In the genomic region with DNA sequence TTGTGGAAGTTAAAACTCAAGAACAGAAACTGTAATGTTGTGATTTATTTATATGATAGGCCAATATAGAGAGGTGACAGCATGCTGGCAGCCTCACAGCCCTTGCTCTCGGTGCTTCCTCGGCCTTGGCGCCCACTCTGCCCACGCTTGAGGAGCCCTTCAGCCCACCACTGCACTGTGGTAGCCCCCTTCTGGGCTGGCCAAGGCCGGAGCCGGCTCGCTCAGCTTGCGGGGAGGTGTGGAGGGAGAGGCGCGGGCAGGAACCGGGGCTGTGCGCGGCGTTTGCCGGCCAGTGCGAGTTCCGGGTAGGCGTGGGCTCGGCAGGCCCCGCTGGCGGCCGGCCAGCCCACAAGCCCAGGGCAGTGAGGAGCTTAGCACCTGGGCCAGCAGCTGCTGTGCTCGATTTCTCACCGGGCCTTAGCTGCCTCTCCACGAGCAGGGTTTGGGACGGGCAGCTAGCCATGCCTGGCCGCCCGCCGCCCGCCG, we compare ENCODE assay signal across 8 cellular contexts.
DNase-seq lines count a peak whose midpoint lies in the region; ATAC-seq and TF ChIP-seq lines count a peak whose summit lies in the region.

No MANE protein-coding gene starts in this region.

- H3K9me3 ChIP-seq in HEK293 (ENCODE audit: control insufficient read depth, insufficient read depth, low read depth, low read length) (no peaks in the 10 kb centered on the region), lower lobe of right lung (no peaks in the 10 kb centered on the region), vagina (no peaks in the 10 kb centered on the region)

- TF ChIP-seq POLR2A in vagina (IDR thresholded peaks at IDR 0.05): no peak

- no peak for TF ChIP-seq CTCF in HEK293 (tag by site-specific recombination; IDR thresholded peaks at IDR 0.05)
- no peak for TF ChIP-seq CTCF in lower lobe of right lung (IDR thresholded peaks at IDR 0.05)
- no peak for TF ChIP-seq CTCF in vagina (IDR thresholded peaks at IDR 0.05)

- POLR2A ChIA-PET in HEK293 (lab: Yijun Ruan, JAX): interaction anchor here (1.5 kb wide), 1 partner anchor 65 kb away, joined by 3 read pairs; a partner anchor contains a TSS

- DNase-seq in DMS53 (lab: John Stamatoyannopoulos, UW) (peak; percentile 88), NCI-H69 (lab: John Stamatoyannopoulos, UW) (peak; percentile 79), cerebellum (ENCODE audit: low spot score) (peak; percentile 2), lower lobe of right lung (peak; percentile 65), vagina (ENCODE audit: extremely low spot score in 2 of 2) (no peak), NAMALWA (ENCODE audit: low spot score) (no peak)

- CTCF ChIA-PET in HEK293 (lab: Yijun Ruan, JAX): interaction anchor here (0.8 kb wide), 1 partner anchor 61 kb away, joined by 3 read pairs; no protein-coding TSS in a partner anchor

- H3K27ac ChIP-seq in HEK293 (ENCODE audit: extremely low read depth, low read depth, low read length) (no peak overlapping the region), lower lobe of right lung (no peak overlapping the region), vagina (no peak overlapping the region)

- H3K4me3 ChIP-seq in HEK293 (ENCODE audit: low read depth, low read length) (peak overlapping the region; percentile 56), lower lobe of right lung (peak overlapping the region; percentile 50), vagina (peak overlapping the region; percentile 36 to 39)

- H3K36me3 ChIP-seq in HEK293 (ENCODE audit: control insufficient read depth in 2 of 2, insufficient read depth in 1 of 2, low read length in 2 of 2) (no peaks in the 10 kb centered on the region), lower lobe of right lung (no peaks in the 10 kb centered on the region), vagina (no peaks in the 10 kb centered on the region)

- H3K4me1 ChIP-seq in HEK293 (ENCODE audit: control insufficient read depth, insufficient read depth, low read length) (no peaks in the 10 kb centered on the region), lower lobe of right lung (no peaks in the 10 kb centered on the region), vagina (no peaks in the 10 kb centered on the region)

- H3K27me3 ChIP-seq in lower lobe of right lung (ENCODE audit: low read depth): peaks cover 33% of the 10 kb centered on the region
- no peaks in the 10 kb centered on the region for H3K27me3 ChIP-seq in vagina

- ATAC-seq in lower lobe of right lung: peak; percentile 76 to 85
- ATAC-seq in GM21367 (IDR thresholded peaks at IDR 0.05; ENCODE audit: unreplicated experiment): no peak

- intact Hi-C loops in lower lobe of right lung (cut with DNase I) (no loop called here), vagina (cut with DNase I) (no loop called here)

TF ChIP-seq in HEK293, 187 proteins besides CTCF, POLR2A, EP300 and RAD21 (continues in another document):
- TF ChIP-seq ZNF302 (tag by site-specific recombination; IDR thresholded peaks at IDR 0.05; ENCODE audit: low read depth): no peak
- no peak for TF ChIP-seq ZNF121 (tag by site-specific recombination; IDR thresholded peaks at IDR 0.05)
- no peak for TF ChIP-seq ZNF324 (tag by site-specific recombination; IDR thresholded peaks at IDR 0.05)
- no peak for TF ChIP-seq ZNF211 (tag by site-specific recombination; IDR thresholded peaks at IDR 0.05; ENCODE audit: low read depth)
- peak; percentile 95 for TF ChIP-seq ZBTB8A (tag by site-specific recombination; IDR thresholded peaks at IDR 0.05)
- TF ChIP-seq, protein P1, sequence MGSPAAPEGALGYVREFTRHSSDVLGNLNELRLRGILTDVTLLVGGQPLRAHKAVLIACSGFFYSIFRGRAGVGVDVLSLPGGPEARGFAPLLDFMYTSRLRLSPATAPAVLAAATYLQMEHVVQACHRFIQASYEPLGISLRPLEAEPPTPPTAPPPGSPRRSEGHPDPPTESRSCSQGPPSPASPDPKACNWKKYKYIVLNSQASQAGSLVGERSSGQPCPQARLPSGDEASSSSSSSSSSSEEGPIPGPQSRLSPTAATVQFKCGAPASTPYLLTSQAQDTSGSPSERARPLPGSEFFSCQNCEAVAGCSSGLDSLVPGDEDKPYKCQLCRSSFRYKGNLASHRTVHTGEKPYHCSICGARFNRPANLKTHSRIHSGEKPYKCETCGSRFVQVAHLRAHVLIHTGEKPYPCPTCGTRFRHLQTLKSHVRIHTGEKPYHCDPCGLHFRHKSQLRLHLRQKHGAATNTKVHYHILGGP (tag by site-specific recombination; IDR thresholded peaks at IDR 0.05): no peak
- TF ChIP-seq, protein P2, sequence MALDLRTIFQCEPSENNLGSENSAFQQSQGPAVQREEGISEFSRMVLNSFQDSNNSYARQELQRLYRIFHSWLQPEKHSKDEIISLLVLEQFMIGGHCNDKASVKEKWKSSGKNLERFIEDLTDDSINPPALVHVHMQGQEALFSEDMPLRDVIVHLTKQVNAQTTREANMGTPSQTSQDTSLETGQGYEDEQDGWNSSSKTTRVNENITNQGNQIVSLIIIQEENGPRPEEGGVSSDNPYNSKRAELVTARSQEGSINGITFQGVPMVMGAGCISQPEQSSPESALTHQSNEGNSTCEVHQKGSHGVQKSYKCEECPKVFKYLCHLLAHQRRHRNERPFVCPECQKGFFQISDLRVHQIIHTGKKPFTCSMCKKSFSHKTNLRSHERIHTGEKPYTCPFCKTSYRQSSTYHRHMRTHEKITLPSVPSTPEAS (tag by site-specific recombination; IDR thresholded peaks at IDR 0.05): no peak
- no peak for TF ChIP-seq GLI2 (tag by site-specific recombination; IDR thresholded peaks at IDR 0.05; ENCODE audit: borderline replicate concordance, low read depth)
- TF ChIP-seq ZBTB17 (tag by site-specific recombination; IDR thresholded peaks at IDR 0.05): peak; percentile 80
- TF ChIP-seq, protein P3, sequence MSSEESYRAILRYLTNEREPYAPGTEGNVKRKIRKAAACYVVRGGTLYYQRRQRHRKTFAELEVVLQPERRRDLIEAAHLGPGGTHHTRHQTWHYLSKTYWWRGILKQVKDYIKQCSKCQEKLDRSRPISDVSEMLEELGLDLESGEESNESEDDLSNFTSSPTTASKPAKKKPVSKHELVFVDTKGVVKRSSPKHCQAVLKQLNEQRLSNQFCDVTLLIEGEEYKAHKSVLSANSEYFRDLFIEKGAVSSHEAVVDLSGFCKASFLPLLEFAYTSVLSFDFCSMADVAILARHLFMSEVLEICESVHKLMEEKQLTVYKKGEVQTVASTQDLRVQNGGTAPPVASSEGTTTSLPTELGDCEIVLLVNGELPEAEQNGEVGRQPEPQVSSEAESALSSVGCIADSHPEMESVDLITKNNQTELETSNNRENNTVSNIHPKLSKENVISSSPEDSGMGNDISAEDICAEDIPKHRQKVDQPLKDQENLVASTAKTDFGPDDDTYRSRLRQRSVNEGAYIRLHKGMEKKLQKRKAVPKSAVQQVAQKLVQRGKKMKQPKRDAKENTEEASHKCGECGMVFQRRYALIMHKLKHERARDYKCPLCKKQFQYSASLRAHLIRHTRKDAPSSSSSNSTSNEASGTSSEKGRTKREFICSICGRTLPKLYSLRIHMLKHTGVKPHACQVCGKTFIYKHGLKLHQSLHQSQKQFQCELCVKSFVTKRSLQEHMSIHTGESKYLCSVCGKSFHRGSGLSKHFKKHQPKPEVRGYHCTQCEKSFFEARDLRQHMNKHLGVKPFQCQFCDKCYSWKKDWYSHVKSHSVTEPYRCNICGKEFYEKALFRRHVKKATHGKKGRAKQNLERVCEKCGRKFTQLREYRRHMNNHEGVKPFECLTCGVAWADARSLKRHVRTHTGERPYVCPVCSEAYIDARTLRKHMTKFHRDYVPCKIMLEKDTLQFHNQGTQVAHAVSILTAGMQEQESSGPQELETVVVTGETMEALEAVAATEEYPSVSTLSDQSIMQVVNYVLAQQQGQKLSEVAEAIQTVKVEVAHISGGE (tag by site-specific recombination; conservative IDR thresholded peaks at IDR 0.05; ENCODE audit: low read depth): no peak
- TF ChIP-seq ZFHX2 (tag by site-specific recombination; conservative IDR thresholded peaks at IDR 0.05): peak; percentile 84
- no peak for TF ChIP-seq GLIS1 (tag by site-specific recombination; IDR thresholded peaks at IDR 0.05)
- TF ChIP-seq ZFP37 (tag by site-specific recombination; IDR thresholded peaks at IDR 0.05): no peak
- TF ChIP-seq ZNF394 (tag by site-specific recombination; IDR thresholded peaks at IDR 0.05; ENCODE audit: borderline replicate concordance): no peak
- no peak for TF ChIP-seq ZNF561 (tag by site-specific recombination; IDR thresholded peaks at IDR 0.05; ENCODE audit: borderline replicate concordance)
- TF ChIP-seq OSR2 (tag by site-specific recombination; IDR thresholded peaks at IDR 0.05): no peak
- TF ChIP-seq, protein P4, sequence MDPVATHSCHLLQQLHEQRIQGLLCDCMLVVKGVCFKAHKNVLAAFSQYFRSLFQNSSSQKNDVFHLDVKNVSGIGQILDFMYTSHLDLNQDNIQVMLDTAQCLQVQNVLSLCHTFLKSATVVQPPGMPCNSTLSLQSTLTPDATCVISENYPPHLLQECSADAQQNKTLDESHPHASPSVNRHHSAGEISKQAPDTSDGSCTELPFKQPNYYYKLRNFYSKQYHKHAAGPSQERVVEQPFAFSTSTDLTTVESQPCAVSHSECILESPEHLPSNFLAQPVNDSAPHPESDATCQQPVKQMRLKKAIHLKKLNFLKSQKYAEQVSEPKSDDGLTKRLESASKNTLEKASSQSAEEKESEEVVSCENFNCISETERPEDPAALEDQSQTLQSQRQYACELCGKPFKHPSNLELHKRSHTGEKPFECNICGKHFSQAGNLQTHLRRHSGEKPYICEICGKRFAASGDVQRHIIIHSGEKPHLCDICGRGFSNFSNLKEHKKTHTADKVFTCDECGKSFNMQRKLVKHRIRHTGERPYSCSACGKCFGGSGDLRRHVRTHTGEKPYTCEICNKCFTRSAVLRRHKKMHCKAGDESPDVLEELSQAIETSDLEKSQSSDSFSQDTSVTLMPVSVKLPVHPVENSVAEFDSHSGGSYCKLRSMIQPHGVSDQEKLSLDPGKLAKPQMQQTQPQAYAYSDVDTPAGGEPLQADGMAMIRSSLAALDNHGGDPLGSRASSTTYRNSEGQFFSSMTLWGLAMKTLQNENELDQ (tag by site-specific recombination; IDR thresholded peaks at IDR 0.05; ENCODE audit: low read depth): no peak
- TF ChIP-seq ZNF600 (tag by site-specific recombination; IDR thresholded peaks at IDR 0.05): 0 out of 2 replicates have a peak, but pooled peaks have one; percentile 13

Comparison
In these comparisons a context has a peak if more than half of its experiments do, and no peak if none do; other contexts are left out.
1. DNase-seq: peak in DMS53 (single experiment), NCI-H69 (single experiment), cerebellum (single experiment) and lower lobe of right lung (single experiment); none in vagina (0 of 2) and NAMALWA (single experiment).
2. Peak in every context shown above with its lines, with median percentiles within 50 percentile points of each other: H3K4me3 ChIP-seq.